ENCODE assay signal across 27 cellular contexts in the genomic region with DNA sequence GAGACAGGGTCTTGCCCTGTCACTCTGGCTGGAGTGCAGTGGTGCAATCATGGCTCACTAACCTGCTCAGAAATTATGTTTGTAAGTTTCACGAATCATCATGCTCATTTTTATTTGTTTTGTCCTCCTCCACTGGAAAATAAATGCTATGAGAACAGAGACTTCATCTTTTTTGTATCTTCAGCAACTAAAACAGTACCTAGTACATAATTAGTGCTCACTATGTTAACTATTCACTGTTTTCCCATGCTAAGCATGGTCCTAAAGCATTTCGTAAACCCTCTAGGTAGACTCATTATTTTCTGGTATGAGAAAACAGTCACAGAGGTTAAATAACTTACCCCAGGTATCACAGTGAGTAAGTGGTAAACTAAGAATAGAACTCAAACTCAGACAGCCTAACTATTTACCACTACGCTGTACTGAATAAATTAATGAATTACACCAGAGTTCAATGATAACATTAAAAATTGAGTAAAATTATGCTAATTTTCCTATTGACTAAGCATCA.
A peak's percentile ranks its signal among the peaks of the same experiment; 100 is the strongest.
DNase-seq lines count a peak whose midpoint lies in the region; ATAC-seq and TF ChIP-seq lines count a peak whose summit lies in the region.
"Had no signal": no experiment of that assay in that cellular context is flagged by ENCODE, and none has a peak within 500 bp of the region (broad histone marks: within the 10 kb centered on the region; RNA-seq: fewer than 3 reads in every experiment).

No MANE protein-coding gene starts in this region.

- no peaks in the 10 kb centered on the region for H3K27me3 ChIP-seq in left ventricle myocardium inferior (ENCODE audit: low read depth)
- no peaks in the 10 kb centered on the region for H3K27me3 ChIP-seq in heart left ventricle
- no peaks in the 10 kb centered on the region for H3K27me3 ChIP-seq in iPS-20b (ENCODE audit: insufficient read depth, low read length)
- H3K27me3 ChIP-seq in esophagus squamous epithelium, result no peaks in the 10 kb centered on the region
- H3K27me3 ChIP-seq: sigmoid colon, SJCRH30, testis had no signal

- H3K4me1 ChIP-seq in left ventricle myocardium inferior (peaks cover 70% of the 10 kb centered on the region), heart left ventricle (peaks cover 3 to 47% (median 32%) of the 10 kb centered on the region in 12 donors), iPS-20b (ENCODE audit: insufficient read depth, low read length) (peaks cover 24% of the 10 kb centered on the region), esophagus squamous epithelium (peaks cover 16 to 40% (median 23%) of the 10 kb centered on the region in 3 donors)

- no peaks in the 10 kb centered on the region for H3K36me3 ChIP-seq in left ventricle myocardium inferior
- H3K36me3 ChIP-seq in heart left ventricle, result no peaks in the 10 kb centered on the region
- H3K36me3 ChIP-seq in iPS-20b (ENCODE audit: insufficient read depth, low read depth, low read length), result no peaks in the 10 kb centered on the region
- H3K36me3 ChIP-seq in esophagus squamous epithelium, result no peaks in the 10 kb centered on the region
- H3K36me3 ChIP-seq: sigmoid colon, SJCRH30 had no signal

- ATAC-seq in heart left ventricle, result no peak
- no peak for ATAC-seq in GM18517 (IDR thresholded peaks at IDR 0.05; ENCODE audit: unreplicated experiment)

- TF ChIP-seq POLR2A in heart left ventricle (IDR thresholded peaks at IDR 0.05) (no peak), esophagus squamous epithelium (IDR thresholded peaks at IDR 0.05) (no peak)

- H3K9ac ChIP-seq in iPS-20b (ENCODE audit: low read depth, low read length), result peak overlapping the region; percentile 1; the same call in 1 of the 2 replicates

- H3K9me3 ChIP-seq in left ventricle myocardium inferior (replicated peaks), result no peaks in the 10 kb centered on the region
- H3K9me3 ChIP-seq in heart left ventricle, result no peaks in the 10 kb centered on the region
- H3K9me3 ChIP-seq in iPS-20b (ENCODE audit: insufficient read depth, low read depth, low read length), result no peaks in the 10 kb centered on the region
- H3K9me3 ChIP-seq in esophagus squamous epithelium, result no peaks in the 10 kb centered on the region
- H3K9me3 ChIP-seq: sigmoid colon, SJCRH30, testis had no signal

- TF ChIP-seq CTCF in left ventricle myocardium inferior (IDR thresholded peaks at IDR 0.05; ENCODE audit: borderline replicate concordance), result no peak
- TF ChIP-seq CTCF in heart left ventricle (IDR thresholded peaks at IDR 0.05), result no peak
- TF ChIP-seq CTCF in VCaP (conservative IDR thresholded peaks at IDR 0.05), result no peak
- no peak for TF ChIP-seq CTCF in esophagus squamous epithelium (IDR thresholded peaks at IDR 0.05)

- H3K4me3 ChIP-seq in left ventricle myocardium inferior, result no peak overlapping the region
- H3K4me3 ChIP-seq in heart left ventricle, result no peak overlapping the region
- H3K4me3 ChIP-seq in iPS-20b (ENCODE audit: low read length), result no peak overlapping the region
- no peak overlapping the region for H3K4me3 ChIP-seq in esophagus squamous epithelium
- H3K4me3 ChIP-seq: lung, sigmoid colon, SJCRH30, testis had no signal

- 65 to 71% (median 68%) methylated on average over 3 of the region's 3 CpGs for WGBS in heart left ventricle, 4 donors
- 86 to 89% methylated on average over 3 of the region's 3 CpGs for WGBS in esophagus squamous epithelium, 2 donors

- intact Hi-C loops in left ventricle myocardium inferior (cut with micrococcal nuclease) (no loop called here), heart left ventricle (cut with DNase I) (no loop called here), esophagus squamous epithelium (cut with DNase I) (no loop called here)

- H3K27ac ChIP-seq in left ventricle myocardium inferior (replicated peaks) (peak overlapping the region; percentile 10), heart left ventricle (no peak overlapping the region), VCaP (peak overlapping the region; percentile 100), iPS-20b (ENCODE audit: low read length) (no peak overlapping the region), substantia nigra (ENCODE audit: low read depth, low read length, poor library complexity, severe bottlenecking) (peak overlapping the region; percentile 16), esophagus squamous epithelium (no peak overlapping the region)
- H3K27ac ChIP-seq: epithelial cell of prostate, sigmoid colon, SJCRH30, testis had no signal

- DNase-seq in left ventricle myocardium inferior, result no peak
- DNase-seq in heart left ventricle, result no peak
- DNase-seq in substantia nigra (lab: John Stamatoyannopoulos, UW), result no peak
- DNase-seq in stimulated activated naive CD4-positive, alpha-beta T cell (lab: John Stamatoyannopoulos, UW), result no peak
- no peak for DNase-seq in esophagus squamous epithelium (lab: John Stamatoyannopoulos, UW)
- DNase-seq: activated CD4-positive, alpha-beta memory T cell treated with anti-CD3 and anti-CD28 coated beads, Interleukin-2, amount 10 ng/mL, durations not matched to agents 7 days and 5 days; activated CD4-positive, CD25-positive, alpha-beta regulatory T cell treated with anti-CD3 and anti-CD28 coated beads, Interleukin-2, amount 50 U/mL, for 72 hours; activated CD8-positive, alpha-beta memory T cell treated with anti-CD3 and anti-CD28 coated beads, Interleukin-2, amount 50 U/mL, for 48 hours; activated effector memory CD4-positive, alpha-beta T cell treated with Interleukin-2 at 50 U/mL for 16 hours; C1 segment of cervical spinal cord; COR-L47; HCEC 1CT; Karpas-422; kidney; NCI-H2029; NCI-H2227 treated with DMSO at 0.1 percent for 48 hours; posterior cingulate gyrus; sigmoid colon; SJCRH30; stimulated activated CD4-positive, alpha-beta T cell treated with anti-CD3 and anti-CD28 coated beads, Interleukin-15, amount 100 ng/mL, for 24 hours; stimulated activated naive CD4-positive, alpha-beta T cell treated with Interleukin-2 at 50 U/mL for 16 hours; testis had no signal

Comparison
In these comparisons a context has a peak if more than half of its experiments do, and no peak if none do; other contexts are left out.
1. H3K27ac ChIP-seq: peak in left ventricle myocardium inferior (single experiment), VCaP (single experiment) and substantia nigra (single experiment); none in heart left ventricle (0 of 12), iPS-20b (single experiment) and esophagus squamous epithelium (0 of 4).